13 cellular contexts compared by ENCODE assay signal in genomic region chr5:138230261-138230660, GRCh38. TPM values are rescaled to one million over a fixed set of nuclear protein-coding genes. Genes with fewer than 3 reads are reported as not detected.
A peak's percentile ranks its signal among the peaks of the same experiment; 100 is the strongest.
DNase-seq lines count a peak whose midpoint lies in the region; ATAC-seq lines count a peak whose summit lies in the region.
"Had no signal": no experiment of that assay in that cellular context is flagged by ENCODE, and none has a peak within 500 bp of the region (broad histone marks: within the 10 kb centered on the region; RNA-seq: fewer than 3 reads in every experiment).

No MANE protein-coding gene starts in this region.

- H3K27ac Mint-ChIP-seq in activated CD4-positive, alpha-beta T cell treated with anti-CD3 and anti-CD28 coated beads, Interleukin-2, amount 10 ng/mL, durations not matched to agents 7 days and 5 days, result no peak overlapping the region
- H3K27ac Mint-ChIP-seq: activated B cell treated with CpG ODN at 0.5 μM for 24 hours had no signal

- H3K4me3 Mint-ChIP-seq in activated CD4-positive, alpha-beta T cell treated with anti-CD3 and anti-CD28 coated beads, Interleukin-2, amount 10 ng/mL, durations not matched to agents 7 days and 5 days, result no peak overlapping the region
- H3K4me3 Mint-ChIP-seq: activated B cell treated with CpG ODN at 0.5 μM for 24 hours had no signal

- H3K27me3 Mint-ChIP-seq in activated CD4-positive, alpha-beta T cell treated with anti-CD3 and anti-CD28 coated beads, Interleukin-2, amount 10 ng/mL, durations not matched to agents 7 days and 5 days, result peaks cover 4% of the 10 kb centered on the region

- H3K9me3 Mint-ChIP-seq in activated CD4-positive, alpha-beta T cell treated with anti-CD3 and anti-CD28 coated beads, Interleukin-2, amount 10 ng/mL, durations not matched to agents 7 days and 5 days, result peaks cover 2% of the 10 kb centered on the region

- POLR2A ChIA-PET in activated CD4-positive, alpha-beta T cell treated with anti-CD3 and anti-CD28 coated beads, Interleukin-2, amount 10 ng/mL, durations not matched to agents 7 days and 5 days (lab: Charles Lee), result no interaction called here

- CTCF ChIA-PET in activated CD4-positive, alpha-beta T cell treated with anti-CD3 and anti-CD28 coated beads, Interleukin-2, amount 10 ng/mL, durations not matched to agents 7 days and 5 days (lab: Charles Lee), result interaction anchor here (0.6 to 1.4 kb wide), 2 partner anchors 122 to 174 kb away, joined by 3 read pairs; no protein-coding TSS in a partner anchor

- no peaks in the 10 kb centered on the region for H3K36me3 Mint-ChIP-seq in activated CD4-positive, alpha-beta T cell treated with anti-CD3 and anti-CD28 coated beads, Interleukin-2, amount 10 ng/mL, durations not matched to agents 7 days and 5 days (ENCODE audit: low read depth)

- no peaks in the 10 kb centered on the region for H3K4me1 Mint-ChIP-seq in activated CD4-positive, alpha-beta T cell treated with anti-CD3 and anti-CD28 coated beads, Interleukin-2, amount 10 ng/mL, durations not matched to agents 7 days and 5 days
- H3K4me1 Mint-ChIP-seq: activated B cell treated with CpG ODN at 0.5 μM for 24 hours had no signal

- ATAC-seq in Right ventricle myocardium inferior, result peak; percentile 91

- intact Hi-C loops in Right ventricle myocardium inferior (cut with DNase I), result no loop called here
- intact Hi-C loops in cardiac septum (cut with DNase I), result no loop called here

- DNase-seq in Right ventricle myocardium inferior (ENCODE audit: missing footprints), result no peak
- no peak for DNase-seq in cardiac septum (ENCODE audit: low spot score)
- DNase-seq in astrocyte of the hippocampus (ENCODE audit: low read depth, low spot score), result peak; percentile 66
- peak; percentile 18 for DNase-seq in iris pigment epithelial cell (ENCODE audit: low read depth)
- DNase-seq in activated gamma-delta T cell (lab: John Stamatoyannopoulos, UW), result no peak
- no peak for DNase-seq in activated CD4-positive, alpha-beta T cell treated with anti-CD3 and anti-CD28 coated beads, Interleukin-2, amount 10 ng/mL, durations not matched to agents 7 days and 5 days
- no peak for DNase-seq in activated effector memory CD4-positive, alpha-beta T cell treated with anti-CD3 and anti-CD28 coated beads, Interleukin-2, amount 50 U/mL, for 16 hours
- no peak for DNase-seq in NCI-H146 (lab: John Stamatoyannopoulos, UW)
- DNase-seq: activated B cell treated with CpG ODN at 0.5 μM for 24 hours; effector CD4-positive, alpha-beta T cell; head of caudate nucleus; occipital lobe; transverse colon had no signal

RNA-seq across cellular contexts. Expression of gene CDC23, which starts 17.1 kb away (rescaled TPM):
- 16.0 TPM for total RNA-seq in Right ventricle myocardium inferior
- 17.9 TPM for total RNA-seq in cardiac septum
- 10 to 100 TPM; 32.2 to 34.6 TPM for total RNA-seq in activated CD4-positive, alpha-beta T cell treated with anti-CD3 and anti-CD28 coated beads, Interleukin-2, amount 10 ng/mL, durations not matched to agents 7 days and 5 days

RNA-seq across cellular contexts. Expression of gene GFRA3, which starts 44.2 kb away (rescaled TPM):
- total RNA-seq in Right ventricle myocardium inferior, result 1.4 TPM
- total RNA-seq in cardiac septum, result 0.48 TPM
- under 1 TPM; 0.15 to 0.21 TPM for total RNA-seq in activated CD4-positive, alpha-beta T cell treated with anti-CD3 and anti-CD28 coated beads, Interleukin-2, amount 10 ng/mL, durations not matched to agents 7 days and 5 days
- total RNA-seq: activated B cell treated with CpG ODN at 0.5 μM for 24 hours had no signal

RNA-seq across cellular contexts. Expression of gene KIF20A, which starts 51.3 kb away (rescaled TPM):
- 0.84 TPM for total RNA-seq in Right ventricle myocardium inferior
- 0.16 TPM for total RNA-seq in cardiac septum
- 10 to 100 TPM; 70.9 to 74.7 TPM for total RNA-seq in activated CD4-positive, alpha-beta T cell treated with anti-CD3 and anti-CD28 coated beads, Interleukin-2, amount 10 ng/mL, durations not matched to agents 7 days and 5 days

RNA-seq across cellular contexts. Expression of gene BRD8, which starts 51.8 kb away (rescaled TPM):
- 25.8 TPM for total RNA-seq in Right ventricle myocardium inferior
- total RNA-seq in cardiac septum, result 31.9 TPM
- total RNA-seq in activated CD4-positive, alpha-beta T cell treated with anti-CD3 and anti-CD28 coated beads, Interleukin-2, amount 10 ng/mL, durations not matched to agents 7 days and 5 days, result 10 to 100 TPM; 74.6 to 77.1 TPM

Comparison
In these comparisons a context has a peak if more than half of its experiments do, and no peak if none do; other contexts are left out.
1. DNase-seq: peak in astrocyte of the hippocampus (single experiment) and iris pigment epithelial cell (single experiment); none in Right ventricle myocardium inferior (single experiment), cardiac septum (single experiment), activated gamma-delta T cell (single experiment), activated CD4-positive, alpha-beta T cell treated with anti-CD3 and anti-CD28 coated beads, Interleukin-2, amount 10 ng/mL, durations not matched to agents 7 days and 5 days (single experiment), activated effector memory CD4-positive, alpha-beta T cell treated with anti-CD3 and anti-CD28 coated beads, Interleukin-2, amount 50 U/mL, for 16 hours (single experiment) and NCI-H146 (single experiment).
2. RNA of gene KIF20A, which starts 51.3 kb away (total RNA-seq): 70.9 to 74.7 TPM in activated CD4-positive, alpha-beta T cell treated with anti-CD3 and anti-CD28 coated beads, Interleukin-2, amount 10 ng/mL, durations not matched to agents 7 days and 5 days; 0.84 TPM in Right ventricle myocardium inferior (single experiment) and 0.16 TPM in cardiac septum (single experiment); every median in the first group is over 10 times any median in the second.